In genomic region chr2:11389551-11390528, GRCh38 we compare ENCODE assay signal across 1 cellular context.
TF ChIP-seq lines count a peak whose summit lies in the region.

No MANE protein-coding gene starts in this region.

TF ChIP-seq in HepG2, 621 proteins besides CTCF, POLR2A, EP300 and RAD21 (continued from another document):
- TF ChIP-seq, protein P1, sequence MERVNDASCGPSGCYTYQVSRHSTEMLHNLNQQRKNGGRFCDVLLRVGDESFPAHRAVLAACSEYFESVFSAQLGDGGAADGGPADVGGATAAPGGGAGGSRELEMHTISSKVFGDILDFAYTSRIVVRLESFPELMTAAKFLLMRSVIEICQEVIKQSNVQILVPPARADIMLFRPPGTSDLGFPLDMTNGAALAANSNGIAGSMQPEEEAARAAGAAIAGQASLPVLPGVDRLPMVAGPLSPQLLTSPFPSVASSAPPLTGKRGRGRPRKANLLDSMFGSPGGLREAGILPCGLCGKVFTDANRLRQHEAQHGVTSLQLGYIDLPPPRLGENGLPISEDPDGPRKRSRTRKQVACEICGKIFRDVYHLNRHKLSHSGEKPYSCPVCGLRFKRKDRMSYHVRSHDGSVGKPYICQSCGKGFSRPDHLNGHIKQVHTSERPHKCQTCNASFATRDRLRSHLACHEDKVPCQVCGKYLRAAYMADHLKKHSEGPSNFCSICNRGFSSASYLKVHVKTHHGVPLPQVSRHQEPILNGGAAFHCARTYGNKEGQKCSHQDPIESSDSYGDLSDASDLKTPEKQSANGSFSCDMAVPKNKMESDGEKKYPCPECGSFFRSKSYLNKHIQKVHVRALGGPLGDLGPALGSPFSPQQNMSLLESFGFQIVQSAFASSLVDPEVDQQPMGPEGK (CRISPR knock-in tag; IDR thresholded peaks at IDR 0.05), result no peak
- TF ChIP-seq, protein P2, sequence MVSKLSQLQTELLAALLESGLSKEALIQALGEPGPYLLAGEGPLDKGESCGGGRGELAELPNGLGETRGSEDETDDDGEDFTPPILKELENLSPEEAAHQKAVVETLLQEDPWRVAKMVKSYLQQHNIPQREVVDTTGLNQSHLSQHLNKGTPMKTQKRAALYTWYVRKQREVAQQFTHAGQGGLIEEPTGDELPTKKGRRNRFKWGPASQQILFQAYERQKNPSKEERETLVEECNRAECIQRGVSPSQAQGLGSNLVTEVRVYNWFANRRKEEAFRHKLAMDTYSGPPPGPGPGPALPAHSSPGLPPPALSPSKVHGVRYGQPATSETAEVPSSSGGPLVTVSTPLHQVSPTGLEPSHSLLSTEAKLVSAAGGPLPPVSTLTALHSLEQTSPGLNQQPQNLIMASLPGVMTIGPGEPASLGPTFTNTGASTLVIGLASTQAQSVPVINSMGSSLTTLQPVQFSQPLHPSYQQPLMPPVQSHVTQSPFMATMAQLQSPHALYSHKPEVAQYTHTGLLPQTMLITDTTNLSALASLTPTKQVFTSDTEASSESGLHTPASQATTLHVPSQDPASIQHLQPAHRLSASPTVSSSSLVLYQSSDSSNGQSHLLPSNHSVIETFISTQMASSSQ (IDR thresholded peaks at IDR 0.05; ENCODE audit: low read depth), result peak; percentile 86
- TF ChIP-seq, protein P2 (CRISPR knock-in tag; IDR thresholded peaks at IDR 0.05; ENCODE audit: borderline replicate concordance), result peak; percentile 94
- TF ChIP-seq ZNF629 (CRISPR knock-in tag; conservative IDR thresholded peaks at IDR 0.05), result peak; percentile 90
- no peak for TF ChIP-seq SOX6 (IDR thresholded peaks at IDR 0.05)
- peak; percentile 37; the same call in 1 of the 2 replicates for TF ChIP-seq SOX6 (CRISPR knock-in tag; IDR thresholded peaks at IDR 0.05)
- TF ChIP-seq AKAP8 (CRISPR knock-in tag; IDR thresholded peaks at IDR 0.05), result no peak
- TF ChIP-seq NCOA1 (CRISPR knock-in tag; IDR thresholded peaks at IDR 0.05), result no peak
- no peak for TF ChIP-seq ZNF775 (CRISPR knock-in tag; IDR thresholded peaks at IDR 0.05; ENCODE audit: borderline replicate concordance)
- TF ChIP-seq ZNF639 (CRISPR knock-in tag; conservative IDR thresholded peaks at IDR 0.05), result no peak
- TF ChIP-seq, protein P3, sequence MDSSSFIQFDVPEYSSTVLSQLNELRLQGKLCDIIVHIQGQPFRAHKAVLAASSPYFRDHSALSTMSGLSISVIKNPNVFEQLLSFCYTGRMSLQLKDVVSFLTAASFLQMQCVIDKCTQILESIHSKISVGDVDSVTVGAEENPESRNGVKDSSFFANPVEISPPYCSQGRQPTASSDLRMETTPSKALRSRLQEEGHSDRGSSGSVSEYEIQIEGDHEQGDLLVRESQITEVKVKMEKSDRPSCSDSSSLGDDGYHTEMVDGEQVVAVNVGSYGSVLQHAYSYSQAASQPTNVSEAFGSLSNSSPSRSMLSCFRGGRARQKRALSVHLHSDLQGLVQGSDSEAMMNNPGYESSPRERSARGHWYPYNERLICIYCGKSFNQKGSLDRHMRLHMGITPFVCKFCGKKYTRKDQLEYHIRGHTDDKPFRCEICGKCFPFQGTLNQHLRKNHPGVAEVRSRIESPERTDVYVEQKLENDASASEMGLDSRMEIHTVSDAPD (CRISPR knock-in tag; IDR thresholded peaks at IDR 0.05), result no peak
- TF ChIP-seq HOXA9 (CRISPR knock-in tag; IDR thresholded peaks at IDR 0.05; ENCODE audit: borderline replicate concordance), result no peak
- no peak for TF ChIP-seq MED1 (CRISPR knock-in tag; IDR thresholded peaks at IDR 0.05)
- TF ChIP-seq, protein P4, sequence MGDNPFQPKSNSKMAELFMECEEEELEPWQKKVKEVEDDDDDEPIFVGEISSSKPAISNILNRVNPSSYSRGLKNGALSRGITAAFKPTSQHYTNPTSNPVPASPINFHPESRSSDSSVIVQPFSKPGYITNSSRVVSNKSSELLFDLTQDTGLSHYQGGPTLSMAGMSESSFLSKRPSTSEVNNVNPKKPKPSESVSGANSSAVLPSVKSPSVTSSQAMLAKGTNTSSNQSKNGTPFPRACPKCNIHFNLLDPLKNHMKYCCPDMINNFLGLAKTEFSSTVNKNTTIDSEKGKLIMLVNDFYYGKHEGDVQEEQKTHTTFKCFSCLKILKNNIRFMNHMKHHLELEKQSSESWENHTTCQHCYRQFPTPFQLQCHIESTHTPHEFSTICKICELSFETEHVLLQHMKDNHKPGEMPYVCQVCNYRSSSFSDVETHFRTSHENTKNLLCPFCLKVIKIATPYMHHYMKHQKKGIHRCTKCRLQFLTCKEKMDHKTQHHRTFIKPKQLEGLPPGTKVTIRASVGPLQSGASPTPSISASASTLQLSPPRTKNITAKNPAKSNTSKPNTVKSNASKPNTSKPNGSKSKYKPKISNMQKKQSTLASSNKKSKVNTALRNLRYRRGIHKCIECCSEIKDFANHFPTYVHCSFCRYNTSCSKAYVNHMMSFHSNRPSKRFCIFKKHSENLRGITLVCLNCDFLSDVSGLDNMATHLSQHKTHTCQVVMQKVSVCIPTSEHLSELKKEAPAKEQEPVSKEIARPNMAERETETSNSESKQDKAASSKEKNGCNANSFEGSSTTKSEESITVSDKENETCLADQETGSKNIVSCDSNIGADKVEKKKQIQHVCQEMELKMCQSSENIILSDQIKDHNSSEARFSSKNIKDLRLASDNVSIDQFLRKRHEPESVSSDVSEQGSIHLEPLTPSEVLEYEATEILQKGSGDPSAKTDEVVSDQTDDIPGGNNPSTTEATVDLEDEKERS (CRISPR knock-in tag; IDR thresholded peaks at IDR 0.05), result 0 out of 2 replicates have a peak, but pooled peaks have one; percentile 50
- TF ChIP-seq ZNF564 (CRISPR knock-in tag; IDR thresholded peaks at IDR 0.05), result no peak
- peak; percentile 62; the same call in 1 of the 2 replicates for TF ChIP-seq CCDC6 (CRISPR knock-in tag; IDR thresholded peaks at IDR 0.05)
- TF ChIP-seq RORA (CRISPR knock-in tag; IDR thresholded peaks at IDR 0.05), result 0 out of 2 replicates have a peak, but pooled peaks have one; percentile 30
- 0 out of 2 replicates have a peak, but pooled peaks have one; percentile 10 for TF ChIP-seq GATAD2A (CRISPR knock-in tag; IDR thresholded peaks at IDR 0.05)
- no peak for TF ChIP-seq ZFY (CRISPR knock-in tag; IDR thresholded peaks at IDR 0.05)
- TF ChIP-seq, protein P5, sequence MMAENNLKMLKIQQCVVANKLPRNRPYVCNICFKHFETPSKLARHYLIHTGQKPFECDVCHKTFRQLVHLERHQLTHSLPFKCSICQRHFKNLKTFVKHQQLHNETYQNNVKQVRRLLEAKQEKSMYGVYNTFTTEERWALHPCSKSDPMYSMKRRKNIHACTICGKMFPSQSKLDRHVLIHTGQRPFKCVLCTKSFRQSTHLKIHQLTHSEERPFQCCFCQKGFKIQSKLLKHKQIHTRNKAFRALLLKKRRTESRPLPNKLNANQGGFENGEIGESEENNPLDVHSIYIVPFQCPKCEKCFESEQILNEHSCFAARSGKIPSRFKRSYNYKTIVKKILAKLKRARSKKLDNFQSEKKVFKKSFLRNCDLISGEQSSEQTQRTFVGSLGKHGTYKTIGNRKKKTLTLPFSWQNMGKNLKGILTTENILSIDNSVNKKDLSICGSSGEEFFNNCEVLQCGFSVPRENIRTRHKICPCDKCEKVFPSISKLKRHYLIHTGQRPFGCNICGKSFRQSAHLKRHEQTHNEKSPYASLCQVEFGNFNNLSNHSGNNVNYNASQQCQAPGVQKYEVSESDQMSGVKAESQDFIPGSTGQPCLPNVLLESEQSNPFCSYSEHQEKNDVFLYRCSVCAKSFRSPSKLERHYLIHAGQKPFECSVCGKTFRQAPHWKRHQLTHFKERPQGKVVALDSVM (CRISPR knock-in tag; IDR thresholded peaks at IDR 0.05), result no peak
- TF ChIP-seq, protein P6, sequence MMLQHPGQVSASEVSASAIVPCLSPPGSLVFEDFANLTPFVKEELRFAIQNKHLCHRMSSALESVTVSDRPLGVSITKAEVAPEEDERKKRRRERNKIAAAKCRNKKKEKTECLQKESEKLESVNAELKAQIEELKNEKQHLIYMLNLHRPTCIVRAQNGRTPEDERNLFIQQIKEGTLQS (CRISPR knock-in tag; IDR thresholded peaks at IDR 0.05), result no peak
- TF ChIP-seq LRRFIP1 (CRISPR knock-in tag; conservative IDR thresholded peaks at IDR 0.05), result no peak
- no peak for TF ChIP-seq AGO1 (IDR thresholded peaks at IDR 0.05; ENCODE audit: low read depth, low read length, poor library complexity, severe bottlenecking)
- TF ChIP-seq BCL6 (CRISPR knock-in tag; IDR thresholded peaks at IDR 0.05), result peak; percentile 86
- no peak for TF ChIP-seq ZMAT5 (CRISPR knock-in tag; IDR thresholded peaks at IDR 0.05; ENCODE audit: borderline replicate concordance, low read depth)
- TF ChIP-seq ZNF691 (CRISPR knock-in tag; IDR thresholded peaks at IDR 0.05; ENCODE audit: borderline replicate concordance, low read depth), result 0 out of 2 replicates have a peak, but pooled peaks have one; percentile 27
- 0 out of 2 replicates have a peak, but pooled peaks have one; percentile 16 for TF ChIP-seq ZMYM4 (CRISPR knock-in tag; IDR thresholded peaks at IDR 0.05)
- TF ChIP-seq ZNF282 (IDR thresholded peaks at IDR 0.05; ENCODE audit: partially characterized antibody), result no peak
- TF ChIP-seq SKI (IDR thresholded peaks at IDR 0.05; ENCODE audit: partially characterized antibody), result no peak
